In the genomic region with DNA sequence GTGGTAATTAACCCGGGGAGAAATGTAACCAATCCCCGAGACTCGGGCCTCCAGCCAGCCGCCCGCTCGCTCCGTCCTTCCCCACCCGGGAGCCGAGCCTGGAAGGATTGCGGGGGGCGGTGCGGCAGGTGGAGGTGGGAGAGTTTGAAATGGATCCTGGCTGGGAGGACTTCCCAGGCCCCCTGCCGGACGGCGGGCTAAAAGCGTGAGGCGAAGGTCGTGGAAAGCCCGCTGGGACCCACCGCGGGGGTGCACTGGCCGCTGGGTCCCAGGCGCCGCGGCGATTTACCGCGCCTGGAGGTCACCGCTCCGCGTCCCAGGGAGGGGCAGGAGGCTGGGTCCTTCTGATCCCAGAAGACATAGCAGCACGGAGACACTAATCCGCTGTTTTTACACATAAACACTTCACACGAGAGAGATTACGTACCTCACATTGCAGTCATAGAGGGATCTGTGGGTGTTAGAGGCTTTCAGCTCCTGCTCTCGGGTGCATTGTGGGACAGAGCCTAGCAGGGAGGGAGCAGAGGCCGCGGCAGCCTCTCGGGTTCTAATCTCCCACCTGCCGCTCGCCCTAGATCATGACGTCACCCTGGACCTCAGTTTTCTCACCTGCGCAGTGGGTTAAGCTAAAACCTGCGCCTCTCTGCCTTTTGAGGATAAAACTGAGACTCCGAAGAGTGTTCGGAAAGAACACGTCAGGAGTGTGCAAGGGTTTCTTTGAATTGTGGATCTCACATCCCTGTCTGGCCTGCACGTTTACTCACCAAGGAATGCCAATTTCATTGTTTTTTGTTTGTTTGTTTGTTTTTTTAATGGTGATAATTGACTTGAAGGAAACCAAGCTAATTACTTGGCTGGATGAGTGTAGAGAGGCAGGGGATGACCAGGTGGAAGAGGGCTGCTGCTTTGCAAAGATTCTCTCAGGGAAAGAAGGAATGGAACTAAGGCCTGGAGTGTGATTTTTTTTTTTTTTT, we compare ENCODE assay signal across 1 cellular context.
TF ChIP-seq lines count a peak whose summit lies in the region.

No MANE protein-coding gene starts in this region.

TF ChIP-seq in HEK293, 187 proteins besides CTCF, POLR2A, EP300 and RAD21 (continued from another document and continues in another):
- TF ChIP-seq, protein P1, sequence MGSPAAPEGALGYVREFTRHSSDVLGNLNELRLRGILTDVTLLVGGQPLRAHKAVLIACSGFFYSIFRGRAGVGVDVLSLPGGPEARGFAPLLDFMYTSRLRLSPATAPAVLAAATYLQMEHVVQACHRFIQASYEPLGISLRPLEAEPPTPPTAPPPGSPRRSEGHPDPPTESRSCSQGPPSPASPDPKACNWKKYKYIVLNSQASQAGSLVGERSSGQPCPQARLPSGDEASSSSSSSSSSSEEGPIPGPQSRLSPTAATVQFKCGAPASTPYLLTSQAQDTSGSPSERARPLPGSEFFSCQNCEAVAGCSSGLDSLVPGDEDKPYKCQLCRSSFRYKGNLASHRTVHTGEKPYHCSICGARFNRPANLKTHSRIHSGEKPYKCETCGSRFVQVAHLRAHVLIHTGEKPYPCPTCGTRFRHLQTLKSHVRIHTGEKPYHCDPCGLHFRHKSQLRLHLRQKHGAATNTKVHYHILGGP (tag by site-specific recombination; IDR thresholded peaks at IDR 0.05): no peak
- peak; percentile 40; the same call in 1 of the 2 replicates for TF ChIP-seq ZNF366 (tag by site-specific recombination; conservative IDR thresholded peaks at IDR 0.05)
- TF ChIP-seq ZNF585B (tag by site-specific recombination; IDR thresholded peaks at IDR 0.05): no peak
- TF ChIP-seq, protein P2, sequence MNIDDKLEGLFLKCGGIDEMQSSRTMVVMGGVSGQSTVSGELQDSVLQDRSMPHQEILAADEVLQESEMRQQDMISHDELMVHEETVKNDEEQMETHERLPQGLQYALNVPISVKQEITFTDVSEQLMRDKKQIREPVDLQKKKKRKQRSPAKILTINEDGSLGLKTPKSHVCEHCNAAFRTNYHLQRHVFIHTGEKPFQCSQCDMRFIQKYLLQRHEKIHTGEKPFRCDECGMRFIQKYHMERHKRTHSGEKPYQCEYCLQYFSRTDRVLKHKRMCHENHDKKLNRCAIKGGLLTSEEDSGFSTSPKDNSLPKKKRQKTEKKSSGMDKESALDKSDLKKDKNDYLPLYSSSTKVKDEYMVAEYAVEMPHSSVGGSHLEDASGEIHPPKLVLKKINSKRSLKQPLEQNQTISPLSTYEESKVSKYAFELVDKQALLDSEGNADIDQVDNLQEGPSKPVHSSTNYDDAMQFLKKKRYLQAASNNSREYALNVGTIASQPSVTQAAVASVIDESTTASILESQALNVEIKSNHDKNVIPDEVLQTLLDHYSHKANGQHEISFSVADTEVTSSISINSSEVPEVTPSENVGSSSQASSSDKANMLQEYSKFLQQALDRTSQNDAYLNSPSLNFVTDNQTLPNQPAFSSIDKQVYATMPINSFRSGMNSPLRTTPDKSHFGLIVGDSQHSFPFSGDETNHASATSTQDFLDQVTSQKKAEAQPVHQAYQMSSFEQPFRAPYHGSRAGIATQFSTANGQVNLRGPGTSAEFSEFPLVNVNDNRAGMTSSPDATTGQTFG (tag by site-specific recombination; IDR thresholded peaks at IDR 0.05; ENCODE audit: borderline replicate concordance): no peak
- TF ChIP-seq SP3 (tag by site-specific recombination; IDR thresholded peaks at IDR 0.05): peak; percentile 43; the same call in 1 of the 2 replicates
- no peak for TF ChIP-seq ZNF677 (tag by site-specific recombination; IDR thresholded peaks at IDR 0.05)
- TF ChIP-seq, protein P3, sequence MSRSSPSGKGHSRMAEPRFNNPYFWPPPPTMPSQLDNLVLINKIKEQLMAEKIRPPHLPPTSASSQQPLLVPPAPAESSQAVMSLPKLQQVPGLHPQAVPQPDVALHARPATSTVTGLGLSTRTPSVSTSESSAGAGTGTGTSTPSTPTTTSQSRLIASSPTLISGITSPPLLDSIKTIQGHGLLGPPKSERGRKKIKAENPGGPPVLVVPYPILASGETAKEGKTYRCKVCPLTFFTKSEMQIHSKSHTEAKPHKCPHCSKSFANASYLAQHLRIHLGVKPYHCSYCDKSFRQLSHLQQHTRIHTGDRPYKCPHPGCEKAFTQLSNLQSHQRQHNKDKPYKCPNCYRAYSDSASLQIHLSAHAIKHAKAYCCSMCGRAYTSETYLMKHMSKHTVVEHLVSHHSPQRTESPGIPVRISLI (tag by site-specific recombination; IDR thresholded peaks at IDR 0.05): peak; percentile 94
- TF ChIP-seq REST (tag by site-specific recombination; IDR thresholded peaks at IDR 0.05): 0 out of 2 replicates have a peak, but pooled peaks have one; percentile 6
- TF ChIP-seq ZNF48 (tag by site-specific recombination; IDR thresholded peaks at IDR 0.05): no peak
- no peak for TF ChIP-seq ZNF221 (tag by site-specific recombination; IDR thresholded peaks at IDR 0.05; ENCODE audit: borderline replicate concordance)
- TF ChIP-seq ZNF311 (tag by site-specific recombination; IDR thresholded peaks at IDR 0.05; ENCODE audit: borderline replicate concordance): no peak
- no peak for TF ChIP-seq ZNF391 (tag by site-specific recombination; IDR thresholded peaks at IDR 0.05; ENCODE audit: borderline replicate concordance, low read depth)
- TF ChIP-seq, protein P4, sequence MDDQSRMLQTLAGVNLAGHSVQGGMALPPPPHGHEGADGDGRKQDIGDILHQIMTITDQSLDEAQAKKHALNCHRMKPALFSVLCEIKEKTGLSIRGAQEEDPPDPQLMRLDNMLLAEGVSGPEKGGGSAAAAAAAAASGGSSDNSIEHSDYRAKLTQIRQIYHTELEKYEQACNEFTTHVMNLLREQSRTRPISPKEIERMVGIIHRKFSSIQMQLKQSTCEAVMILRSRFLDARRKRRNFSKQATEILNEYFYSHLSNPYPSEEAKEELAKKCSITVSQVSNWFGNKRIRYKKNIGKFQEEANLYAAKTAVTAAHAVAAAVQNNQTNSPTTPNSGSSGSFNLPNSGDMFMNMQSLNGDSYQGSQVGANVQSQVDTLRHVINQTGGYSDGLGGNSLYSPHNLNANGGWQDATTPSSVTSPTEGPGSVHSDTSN (CRISPR knock-in tag; IDR thresholded peaks at IDR 0.05): no peak
- peak; percentile 99 for TF ChIP-seq ZNF692 (tag by site-specific recombination; IDR thresholded peaks at IDR 0.05)
- TF ChIP-seq BCL11B (tag by site-specific recombination; IDR thresholded peaks at IDR 0.05; ENCODE audit: low read depth): 0 out of 2 replicates have a peak, but pooled peaks have one; percentile 37
- no peak for TF ChIP-seq ZNF280C (tag by site-specific recombination; IDR thresholded peaks at IDR 0.05)
- TF ChIP-seq TRIM28 (IDR thresholded peaks at IDR 0.05; ENCODE audit: borderline replicate concordance, low read length): peak; percentile 89
- TF ChIP-seq EGR2 (tag by site-specific recombination; IDR thresholded peaks at IDR 0.05; ENCODE audit: low read depth): peak; percentile 49
- TF ChIP-seq, protein P5, sequence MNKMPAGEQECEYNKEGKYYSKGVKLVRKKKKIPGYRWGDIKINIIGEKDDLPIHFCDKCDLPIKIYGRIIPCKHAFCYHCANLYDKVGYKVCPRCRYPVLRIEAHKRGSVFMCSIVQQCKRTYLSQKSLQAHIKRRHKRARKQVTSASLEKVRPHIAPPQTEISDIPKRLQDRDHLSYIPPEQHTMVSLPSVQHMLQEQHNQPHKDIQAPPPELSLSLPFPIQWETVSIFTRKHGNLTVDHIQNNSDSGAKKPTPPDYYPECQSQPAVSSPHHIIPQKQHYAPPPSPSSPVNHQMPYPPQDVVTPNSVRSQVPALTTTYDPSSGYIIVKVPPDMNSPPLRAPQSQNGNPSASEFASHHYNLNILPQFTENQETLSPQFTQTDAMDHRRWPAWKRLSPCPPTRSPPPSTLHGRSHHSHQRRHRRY (tag by site-specific recombination; IDR thresholded peaks at IDR 0.05): no peak
- no peak for TF ChIP-seq ZNF416 (tag by site-specific recombination; IDR thresholded peaks at IDR 0.05)
- TF ChIP-seq, protein P6, sequence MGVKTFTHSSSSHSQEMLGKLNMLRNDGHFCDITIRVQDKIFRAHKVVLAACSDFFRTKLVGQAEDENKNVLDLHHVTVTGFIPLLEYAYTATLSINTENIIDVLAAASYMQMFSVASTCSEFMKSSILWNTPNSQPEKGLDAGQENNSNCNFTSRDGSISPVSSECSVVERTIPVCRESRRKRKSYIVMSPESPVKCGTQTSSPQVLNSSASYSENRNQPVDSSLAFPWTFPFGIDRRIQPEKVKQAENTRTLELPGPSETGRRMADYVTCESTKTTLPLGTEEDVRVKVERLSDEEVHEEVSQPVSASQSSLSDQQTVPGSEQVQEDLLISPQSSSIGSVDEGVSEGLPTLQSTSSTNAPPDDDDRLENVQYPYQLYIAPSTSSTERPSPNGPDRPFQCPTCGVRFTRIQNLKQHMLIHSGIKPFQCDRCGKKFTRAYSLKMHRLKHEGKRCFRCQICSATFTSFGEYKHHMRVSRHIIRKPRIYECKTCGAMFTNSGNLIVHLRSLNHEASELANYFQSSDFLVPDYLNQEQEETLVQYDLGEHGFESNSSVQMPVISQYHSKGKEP (tag by site-specific recombination; IDR thresholded peaks at IDR 0.05): peak; percentile 46; the same call in 1 of the 2 replicates
- TF ChIP-seq ZNF302 (tag by site-specific recombination; IDR thresholded peaks at IDR 0.05; ENCODE audit: low read depth): no peak
- no peak for TF ChIP-seq ZNF138 (tag by site-specific recombination; IDR thresholded peaks at IDR 0.05; ENCODE audit: borderline replicate concordance)
- peak; percentile 74 for TF ChIP-seq KLF8 (tag by site-specific recombination; IDR thresholded peaks at IDR 0.05)
- no peak for TF ChIP-seq FEZF1 (tag by site-specific recombination; IDR thresholded peaks at IDR 0.05)
- TF ChIP-seq ZNF214 (tag by site-specific recombination; IDR thresholded peaks at IDR 0.05; ENCODE audit: borderline replicate concordance): no peak
- TF ChIP-seq ZNF843 (tag by site-specific recombination; IDR thresholded peaks at IDR 0.05): peak; percentile 28; the same call in 1 of the 2 replicates
- TF ChIP-seq ZNF426 (tag by site-specific recombination; IDR thresholded peaks at IDR 0.05): no peak
